Comparison of ENCODE assay signal across 9 cellular contexts in the genomic region with DNA sequence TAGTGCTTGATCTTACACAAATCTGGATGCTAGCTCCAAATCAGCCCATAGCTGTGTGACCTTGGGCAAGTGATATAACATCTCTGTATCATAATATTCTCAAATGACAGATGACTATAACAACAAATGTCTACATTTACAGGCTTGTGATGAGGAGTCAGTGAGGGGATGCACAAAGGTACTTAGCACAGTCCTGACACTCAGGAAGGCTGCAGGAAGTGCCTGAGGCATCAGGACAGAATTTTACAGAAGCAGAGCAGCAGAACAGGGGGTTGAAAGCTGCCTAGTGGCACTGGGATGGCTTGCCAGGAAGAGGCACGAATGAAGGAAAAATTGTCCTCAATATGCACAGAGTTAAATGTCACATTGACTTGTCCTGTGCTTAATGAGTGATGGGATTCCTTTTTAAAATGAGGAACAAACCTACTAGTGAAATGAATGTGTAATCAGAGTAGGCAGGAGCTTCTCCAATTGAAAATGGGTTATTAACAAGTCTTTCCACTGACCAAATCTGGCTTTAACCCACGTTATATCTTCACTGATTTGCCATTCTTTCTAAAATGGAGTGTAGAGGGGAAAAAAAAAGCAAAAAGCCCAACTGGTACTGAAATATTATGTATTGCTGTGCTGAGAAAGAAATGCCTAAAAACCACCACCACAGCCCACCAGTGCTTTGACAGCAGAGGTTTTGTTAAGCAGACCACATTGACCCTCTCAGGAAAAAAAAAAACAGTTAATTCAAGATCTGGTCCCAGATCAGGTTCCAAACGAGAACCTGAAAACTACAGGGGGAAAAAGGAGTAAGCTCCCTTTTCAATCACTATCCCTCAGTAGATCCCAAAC. TPM values are rescaled to one million over a fixed set of nuclear protein-coding genes. Genes with fewer than 3 reads are reported as not detected.
DNase-seq lines count a peak whose midpoint lies in the region; ATAC-seq, FAIRE-seq and TF ChIP-seq lines count a peak whose summit lies in the region.
"Had no signal": no experiment of that assay in that cellular context is flagged by ENCODE, and none has a peak within 500 bp of the region (broad histone marks: within the 10 kb centered on the region; RNA-seq: fewer than 3 reads in every experiment).

No MANE protein-coding gene starts in this region.

- no peak for TF ChIP-seq CTCF in CD4-positive, alpha-beta T cell (IDR thresholded peaks at IDR 0.05)
- TF ChIP-seq CTCF in heart left ventricle (IDR thresholded peaks at IDR 0.05) (no peak), tibial nerve (IDR thresholded peaks at IDR 0.05) (no peak), lower leg skin (IDR thresholded peaks at IDR 0.05) (no peak)

- peak overlapping the region; percentile 59 for H3K27ac ChIP-seq in CD4-positive, alpha-beta T cell (ENCODE audit: low read depth, low read length)
- H3K27ac ChIP-seq in heart left ventricle: peak overlapping the region; percentile 14 to 99 (median 60)
- H3K27ac ChIP-seq in tibial nerve: peak overlapping the region; percentile 8 to 100 (median 55)

- POLR2A ChIA-PET in CD4-positive, alpha-beta T cell (lab: Charles Lee): interaction anchor here (0.7 to 10.0 kb wide), 29 partner anchors 9 to 436 kb away, joined by 3 to 298 read pairs (median 5); a partner anchor contains a TSS

- no peak for DNase-seq in CD4-positive, alpha-beta T cell
- DNase-seq in RPMI7951 (ENCODE audit: low read depth) (peak; percentile 55), heart left ventricle (no peak), tibial nerve (ENCODE audit: low spot score in 2 of 2) (no peak), RCC 7860 (ENCODE audit: low spot score) (no peak), lower leg skin (ENCODE audit: low spot score in 2 of 2) (no peak), activated gamma-delta T cell (lab: John Stamatoyannopoulos, UW) (no peak)

- H3K9me3 ChIP-seq in CD4-positive, alpha-beta T cell (ENCODE audit: control insufficient read depth, low read length): no peaks in the 10 kb centered on the region
- H3K9me3 ChIP-seq in heart left ventricle (no peaks in the 10 kb centered on the region), tibial nerve (no peaks in the 10 kb centered on the region)

- no peaks in the 10 kb centered on the region for H3K27me3 ChIP-seq in CD4-positive, alpha-beta T cell (ENCODE audit: control insufficient read depth, insufficient read depth, low read length)
- H3K27me3 ChIP-seq in heart left ventricle (no peaks in the 10 kb centered on the region), tibial nerve (no peaks in the 10 kb centered on the region)

- 26 to 39% (median 34%) methylated on average over 3 of the region's 3 CpGs for WGBS in heart left ventricle, 4 donors
- 14 to 19% methylated on average over 3 of the region's 3 CpGs for WGBS in tibial nerve, 2 donors
- WGBS in lower leg skin, 2 donors: 18 to 28% methylated on average over 3 of the region's 3 CpGs

- H3K27ac Mint-ChIP-seq in CD4-positive, alpha-beta T cell: peak overlapping the region; percentile 99

- no peak for FAIRE-seq in RCC 7860 (lab: Jason Lieb, UNC)

- H3K4me3 Mint-ChIP-seq in CD4-positive, alpha-beta T cell: peak overlapping the region; percentile 100

- H3K4me1 ChIP-seq in heart left ventricle (peaks cover 6 to 88% (median 77%) of the 10 kb centered on the region in 12 donors), tibial nerve (peaks cover 0 to 87% (median 59%) of the 10 kb centered on the region in 4 donors)

- peak overlapping the region in 1 of 12 donors; percentile 82 for H3K4me3 ChIP-seq in heart left ventricle
- H3K4me3 ChIP-seq in tibial nerve: peak overlapping the region in 1 of 4 donors; percentile 4
- no peak overlapping the region for H3K4me3 ChIP-seq in lower leg skin (ENCODE audit: low read depth, poor library complexity, severe bottlenecking)

- TF ChIP-seq EP300 in tibial nerve (IDR thresholded peaks at IDR 0.05): no peak

- TF ChIP-seq POLR2A in heart left ventricle (IDR thresholded peaks at IDR 0.05): no peak
- no peak for TF ChIP-seq POLR2A in tibial nerve (IDR thresholded peaks at IDR 0.05)
- no peak for TF ChIP-seq POLR2A in lower leg skin (IDR thresholded peaks at IDR 0.05)

- CTCF ChIA-PET in CD4-positive, alpha-beta T cell (lab: Charles Lee): interaction anchor here (1.1 to 2.7 kb wide), 3 partner anchors 10 to 752 kb away, joined by 3 to 17 read pairs (median 3); a partner anchor contains a TSS

- intact Hi-C loops in CD4-positive, alpha-beta T cell (cut with DNase I, micrococcal nuclease): loop anchor here (1.0 to 10.0 kb wide), 5 partner anchors 7 to 359 kb away; no protein-coding TSS in a partner anchor
- intact Hi-C loops in heart left ventricle (cut with DNase I) (loop anchor here in 8 of 10 donors (5.0 to 10.0 kb wide), 7 partner anchors 52 to 529 kb away; no protein-coding TSS in a partner anchor), lower leg skin (cut with DNase I; ENCODE audit: low total_unique reads) (no loop called here)

- H3K36me3 Mint-ChIP-seq in CD4-positive, alpha-beta T cell (ENCODE audit: low read depth): peaks cover 90% of the 10 kb centered on the region

- no peak for ATAC-seq in CD4-positive, alpha-beta T cell (ENCODE audit: poor library complexity)
- ATAC-seq in GM21528 (IDR thresholded peaks at IDR 0.05; ENCODE audit: low FRiP score, unreplicated experiment): peak; percentile 35
- ATAC-seq in heart left ventricle: peak; percentile 21 to 36 (median 26)
- ATAC-seq: HCT116 had no signal

- H3K9me3 Mint-ChIP-seq in CD4-positive, alpha-beta T cell: no peaks in the 10 kb centered on the region

- no peaks in the 10 kb centered on the region for H3K36me3 ChIP-seq in heart left ventricle
- peaks cover 0 to 8% (median 0%) of the 10 kb centered on the region in 3 donors for H3K36me3 ChIP-seq in tibial nerve

- no peaks in the 10 kb centered on the region for H3K27me3 Mint-ChIP-seq in CD4-positive, alpha-beta T cell

- H3K4me1 Mint-ChIP-seq in CD4-positive, alpha-beta T cell (ENCODE audit: low read depth): peaks cover 84% of the 10 kb centered on the region

RNA-seq across cellular contexts. Expression of a gene that starts 11.6 kb away (rescaled TPM):
- total RNA-seq in CD4-positive, alpha-beta T cell: 1,000 to 10,000 TPM; 1,698 to 1,774 TPM
- 5.1 and 7.3 TPM in 2 replicates for total RNA-seq in RPMI7951 (2014; rRNA removed; shearing (Covaris generic))
- 100 to 1,000 TPM in 1 of 9 donors, 10 to 100 TPM in 8; 20.5 to 120 (median 58.3) TPM for total RNA-seq in heart left ventricle
- polyA plus RNA-seq in heart left ventricle: 10 to 100 TPM; 23.5 to 25.1 TPM
- total RNA-seq in tibial nerve: 10 to 100 TPM; 40.0 to 54.0 (median 47.8) TPM
- 100 to 1,000 TPM; 113 to 250 (median 182) TPM for total RNA-seq in lower leg skin

Comparison
In these comparisons a context has a peak if more than half of its experiments do, and no peak if none do; other contexts are left out.
1. RNA of a gene that starts 11.6 kb away (total RNA-seq): 1,698 to 1,774 TPM in CD4-positive, alpha-beta T cell; 113 to 250 TPM in lower leg skin, 20.5 to 120 TPM in heart left ventricle, 40.0 to 54.0 TPM in tibial nerve and 5.1 to 7.3 TPM in RPMI7951; every median in the first group is over 4 times any median in the second.
2. Peak in every context shown above with its lines, with median percentiles within 50 percentile points of each other: H3K27ac ChIP-seq.